8 cellular contexts compared by ENCODE assay signal in genomic region chr3:49470714-49471420, GRCh38. TPM values are rescaled to one million over a fixed set of nuclear protein-coding genes. Genes with fewer than 3 reads are reported as not detected.
DNase-seq lines count a peak whose midpoint lies in the region; ATAC-seq and TF ChIP-seq lines count a peak whose summit lies in the region.

No MANE protein-coding gene starts in this region.

- no peak for TF ChIP-seq CTCF in ovary (IDR thresholded peaks at IDR 0.05)

- ATAC-seq in HG02885 (IDR thresholded peaks at IDR 0.05; ENCODE audit: poor library complexity, unreplicated experiment), result peak; percentile 22

- peaks cover 24% of the 10 kb centered on the region for H3K4me1 ChIP-seq in SJCRH30
- H3K4me1 ChIP-seq in esophagus (ENCODE audit: control insufficient read depth in 2 of 2, insufficient read depth in 2 of 2, low read length in 1 of 2), result peaks cover 5 to 6% of the 10 kb centered on the region in 2 donors
- peaks cover 15% of the 10 kb centered on the region for H3K4me1 ChIP-seq in ovary (ENCODE audit: insufficient read depth)

- no peak for TF ChIP-seq EP300 in ovary (IDR thresholded peaks at IDR 0.05)

- H3K27me3 ChIP-seq in SJCRH30 (no peaks in the 10 kb centered on the region), esophagus (ENCODE audit: control insufficient read depth in 1 of 2, insufficient read depth in 2 of 2, low read length in 2 of 2) (no peaks in the 10 kb centered on the region), ovary (no peaks in the 10 kb centered on the region)

- peaks cover under 1% of the 10 kb centered on the region; the same call in 1 of the 2 replicates for H3K36me3 ChIP-seq in SJCRH30
- H3K36me3 ChIP-seq in esophagus (ENCODE audit: control insufficient read depth in 2 of 2, insufficient read depth in 2 of 2, low read length in 1 of 2), result no peaks in the 10 kb centered on the region
- no peaks in the 10 kb centered on the region for H3K36me3 ChIP-seq in ovary

- TF ChIP-seq POLR2A in ovary (IDR thresholded peaks at IDR 0.05), result no peak

- H3K9me3 ChIP-seq in SJCRH30 (replicated peaks), result no peaks in the 10 kb centered on the region
- H3K9me3 ChIP-seq in esophagus (ENCODE audit: control insufficient read depth in 2 of 2, insufficient read depth in 1 of 2, low read depth in 1 of 2, low read length in 1 of 2), result no peaks in the 10 kb centered on the region
- no peaks in the 10 kb centered on the region for H3K9me3 ChIP-seq in ovary

- peak overlapping the region; percentile 70 for H3K4me3 ChIP-seq in SJCRH30
- H3K4me3 ChIP-seq in esophagus (ENCODE audit: low read depth in 1 of 2, low read length in 2 of 2), result peak overlapping the region; percentile 80 to 86
- peak overlapping the region; percentile 92 for H3K4me3 ChIP-seq in ovary

- 3 to 4% methylated on average over 22 to 23 of the region's 23 CpGs for WGBS in esophagus, 2 donors
- WGBS in ovary, 3 donors, result 1 to 2% (median 1%) methylated on average over 23 of the region's 23 CpGs

- peak overlapping the region; percentile 54 for H3K27ac ChIP-seq in SJCRH30
- H3K27ac ChIP-seq in esophagus (ENCODE audit: low read depth in 2 of 2, low read length in 1 of 2), result peak overlapping the region; percentile 99 to 100
- peak overlapping the region; percentile 64 to 98 for H3K27ac ChIP-seq in ovary

- in situ Hi-C loops in G401 (cut with HindIII; ENCODE audit: low sequenced_read_pairs), result no loop called here

- intact Hi-C loops in ovary (cut with DNase I) (loop anchor here in 1 of 4 donors (5.0 kb wide), 1 partner anchor 61 kb away; no protein-coding TSS in a partner anchor), head of caudate nucleus (cut with DNase I) (loop anchor here (5.0 kb wide), 1 partner anchor 81 kb away; the partner anchor contains the start of gene BSN)

- DNase-seq in activated CD8-positive, alpha-beta memory T cell treated with anti-CD3 and anti-CD28 coated beads for 4 hours (ENCODE audit: low read depth in 2 of 2), result peak; percentile 5 to 7
- no peak for DNase-seq in activated CD8-positive, alpha-beta memory T cell treated with anti-CD3 and anti-CD28 coated beads, Interleukin-2, amount 50 U/mL, for 4 hours
- no peak for DNase-seq in SJCRH30
- DNase-seq in ovary, result no peak
- DNase-seq in head of caudate nucleus, result no peak
- no peak for DNase-seq in G401 (ENCODE audit: low spot score)

RNA-seq across cellular contexts. Expression of gene DAG1, which starts 0.8 kb away (rescaled TPM):
- total RNA-seq in SJCRH30 (2014; rRNA removed; shearing (Covaris generic)), result 79.5 and 82.8 TPM in 2 replicates
- 10 to 100 TPM in 1 of 2 donors, 1 to 10 TPM in 1; 8.6 to 18.8 TPM for polyA plus RNA-seq in esophagus
- total RNA-seq in ovary, result 10 to 100 TPM; 22.1 to 90.7 (median 61.8) TPM
- 10 to 100 TPM; 35.5 to 43.1 TPM for polyA plus RNA-seq in ovary
- total RNA-seq in G401 (2014; rRNA removed; shearing (Covaris generic)), result 91.3 and 143 TPM in 2 replicates

RNA-seq across cellular contexts. Expression of gene NICN1, which starts 41.7 kb away (rescaled TPM):
- 2.4 and 2.6 TPM in 2 replicates for total RNA-seq in SJCRH30 (2014; rRNA removed; shearing (Covaris generic))
- polyA plus RNA-seq in esophagus (1 to 10 TPM; 5.0 to 7.0 TPM), ovary (10 to 100 TPM; 11.9 to 16.7 TPM)
- 10 to 100 TPM in 5 of 7 donors, 1 to 10 TPM in 2; 4.8 to 23.0 (median 17.2) TPM for total RNA-seq in ovary
- total RNA-seq in G401 (2014; rRNA removed; shearing (Covaris generic)), result 7.4 and 7.8 TPM in 2 replicates

RNA-seq across cellular contexts. Expression of gene AMT, which starts 48.6 kb away (rescaled TPM):
- 0.26 TPM in 1 of 2 replicates, not detected in the other for total RNA-seq in SJCRH30 (2014; rRNA removed; shearing (Covaris generic))
- polyA plus RNA-seq in esophagus (10 to 100 TPM in 1 of 2 donors, 1 to 10 TPM in 1; 3.4 to 14.2 TPM), ovary (10 to 100 TPM; 12.1 to 23.7 TPM)
- 10 to 100 TPM in 3 of 7 donors, 1 to 10 TPM in 4; 6.4 to 15.0 (median 9.9) TPM for total RNA-seq in ovary
- total RNA-seq in G401 (2014; rRNA removed; shearing (Covaris generic)), result 0.14 and 0.55 TPM in 2 replicates

RNA-seq across cellular contexts. Expression of gene TCTA, which starts 58.6 kb away (rescaled TPM):
- total RNA-seq in SJCRH30 (2014; rRNA removed; shearing (Covaris generic)), result 12.8 and 13.1 TPM in 2 replicates
- polyA plus RNA-seq in esophagus (10 to 100 TPM; 11.3 to 14.5 TPM), ovary (10 to 100 TPM; 31.2 to 63.0 TPM)
- total RNA-seq in ovary, result 10 to 100 TPM; 22.4 to 46.6 (median 28.3) TPM
- 23.7 and 25.7 TPM in 2 replicates for total RNA-seq in G401 (2014; rRNA removed; shearing (Covaris generic))

RNA-seq across cellular contexts. Expression of gene RHOA, which starts 59.1 kb away (rescaled TPM):
- total RNA-seq in SJCRH30 (2014; rRNA removed; shearing (Covaris generic)), result 321 and 323 TPM in 2 replicates
- polyA plus RNA-seq in esophagus, result 100 to 1,000 TPM; 162 to 244 TPM
- total RNA-seq in ovary, result 100 to 1,000 TPM; 293 to 563 (median 439) TPM
- 100 to 1,000 TPM; 297 to 878 TPM for polyA plus RNA-seq in ovary
- 562 and 605 TPM in 2 replicates for total RNA-seq in G401 (2014; rRNA removed; shearing (Covaris generic))

Comparison
In these comparisons a context has a peak if more than half of its experiments do, and no peak if none do; other contexts are left out.
1. DNase-seq: peak in activated CD8-positive, alpha-beta memory T cell treated with anti-CD3 and anti-CD28 coated beads for 4 hours (2 of 2); none in activated CD8-positive, alpha-beta memory T cell treated with anti-CD3 and anti-CD28 coated beads, Interleukin-2, amount 50 U/mL, for 4 hours (single experiment), SJCRH30 (0 of 2), ovary (0 of 5), head of caudate nucleus (0 of 42) and G401 (single experiment).
2. Peak in every context shown above with its lines, with median percentiles within 50 percentile points of each other: H3K27ac ChIP-seq and H3K4me3 ChIP-seq.